ENCODE assay signal across 13 cellular contexts in the genomic region with DNA sequence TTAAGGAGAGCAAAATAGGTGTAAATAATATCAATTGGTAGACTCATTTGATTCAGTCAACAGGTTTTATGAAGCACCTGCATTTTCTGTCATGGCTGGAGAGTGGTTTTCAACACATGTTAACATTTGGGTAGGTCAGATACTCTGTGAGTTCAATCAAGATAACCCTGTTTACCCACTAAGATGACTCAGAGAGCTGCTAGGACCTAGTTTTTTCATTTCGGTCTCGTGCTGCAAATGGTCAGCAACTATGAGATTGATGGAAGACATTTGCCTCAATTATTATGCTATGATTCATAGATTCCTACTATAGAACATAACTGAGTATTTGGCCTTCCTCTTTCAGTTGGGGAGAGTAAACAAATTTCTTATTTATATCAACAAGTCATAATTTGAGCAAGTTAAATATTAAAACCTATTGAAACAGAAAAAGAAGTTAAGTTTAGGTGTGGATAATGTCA.
DNase-seq lines count a peak whose midpoint lies in the region; ATAC-seq and TF ChIP-seq lines count a peak whose summit lies in the region.
"Had no signal": no experiment of that assay in that cellular context is flagged by ENCODE, and none has a peak within 500 bp of the region (broad histone marks: within the 10 kb centered on the region; RNA-seq: fewer than 3 reads in every experiment).

No MANE protein-coding gene starts in this region.

- H3K4me1 ChIP-seq in PC-9 (replicated peaks; ENCODE audit: insufficient read depth): peaks cover 62% of the 10 kb centered on the region

- no peak overlapping the region for H2AFZ ChIP-seq in PC-9
- H2AFZ ChIP-seq: GM23338 had no signal

- no peaks in the 10 kb centered on the region for H3K9me2 ChIP-seq in PC-9 (ENCODE audit: insufficient read depth)

- H3K4me1 Mint-ChIP-seq in osteocyte (ENCODE audit: unreplicated experiment): peaks cover 55% of the 10 kb centered on the region
- H3K4me1 Mint-ChIP-seq: memory B cell had no signal

- CTCF ChIA-PET in PC-9 (lab: Charles Lee): no interaction called here

- H3K79me2 ChIP-seq in PC-9 (ENCODE audit: low read depth): no peaks in the 10 kb centered on the region

- no peak for TF ChIP-seq CTCF in PC-9 (conservative IDR thresholded peaks at IDR 0.05)
- no peak for TF ChIP-seq CTCF in osteocyte (IDR thresholded peaks at IDR 0.05)

- POLR2A ChIA-PET in PC-9 (lab: Charles Lee; ENCODE audit: unreplicated experiment): no interaction called here

- ATAC-seq in sciatic nerve: no peak
- ATAC-seq: activated T-cell treated with anti-CD3 and anti-CD28 coated beads, Interleukin-2, amount 50 U/mL, for 72 hours; GM23338 had no signal

- H3K4me2 ChIP-seq in PC-9: peak overlapping the region; percentile 57
- H3K4me2 ChIP-seq: GM23338 had no signal

- H3K36me3 ChIP-seq in PC-9 (ENCODE audit: low read depth): no peaks in the 10 kb centered on the region
- H3K36me3 ChIP-seq: thyroid gland had no signal

- BruUV-seq in PC-9 (replicated peaks; lab: Mats Ljungman, UMichigan): no TSS peak

- intact Hi-C loops in PC-9 (cut with micrococcal nuclease; ENCODE audit: unreplicated experiment) (loop anchor here (2.0 to 5.0 kb wide), 4 partner anchors 57 to 297 kb away; no protein-coding TSS in a partner anchor), sciatic nerve (cut with DNase I) (no loop called here)

- no peaks in the 10 kb centered on the region for H3K9me3 Mint-ChIP-seq in osteocyte (ENCODE audit: unreplicated experiment)
- H3K9me3 Mint-ChIP-seq: activated T-cell treated with anti-CD3 and anti-CD28 coated beads, Interleukin-2, amount 50 U/mL, for 72 hours; GM23338; memory B cell had no signal

- no peaks in the 10 kb centered on the region for H3K27me3 Mint-ChIP-seq in osteocyte (ENCODE audit: unreplicated experiment)
- H3K27me3 Mint-ChIP-seq: memory B cell had no signal

- no peaks in the 10 kb centered on the region for H3K36me3 Mint-ChIP-seq in osteocyte (ENCODE audit: unreplicated experiment)
- H3K36me3 Mint-ChIP-seq: memory B cell had no signal

- H3F3A ChIP-seq in PC-9 (ENCODE audit: insufficient read depth, low read depth): peaks cover 41% of the 10 kb centered on the region

- H3K27ac Mint-ChIP-seq in osteocyte (ENCODE audit: unreplicated experiment): peak overlapping the region; percentile 6
- H3K27ac Mint-ChIP-seq: activated T-cell treated with anti-CD3 and anti-CD28 coated beads, Interleukin-2, amount 50 U/mL, for 72 hours; GM23338; memory B cell had no signal

- DNase-seq in EH (ENCODE audit: low read depth) (peak; percentile 74), PC-9 (peak; percentile 39 to 100), erythroblast (lab: John Stamatoyannopoulos, UW) (peak; percentile 65 to 75), osteocyte (ENCODE audit: extremely low spot score, unreplicated experiment) (no peak), sciatic nerve (ENCODE audit: low spot score) (no peak), SIG-M5 treated with dmso at 0.1 percent for 504 hours (lab: John Stamatoyannopoulos, UW; ENCODE audit: unreplicated experiment) (no peak), NCI-H2081 treated with DMSO at 0.1 percent for 48 hours (lab: John Stamatoyannopoulos, UW) (no peak)
- no peak for DNase-seq in stimulated activated CD4-positive, alpha-beta T cell treated with anti-CD3 and anti-CD28 coated beads, Interleukin-15, amount 100 ng/mL, for 24 hours
- DNase-seq: activated T-cell treated with anti-CD3 and anti-CD28 coated beads, Interleukin-2, amount 50 U/mL, for 72 hours; stimulated activated CD4-positive, alpha-beta T cell treated with anti-CD3 and anti-CD28 coated beads, Interleukin-1b, Interleukin-23, amount 100 ng/mL, for 48 hours; thyroid gland had no signal

- peaks cover 3% of the 10 kb centered on the region; the same call in 1 of the 2 replicates for H3K9me3 ChIP-seq in PC-9 (ENCODE audit: insufficient read depth, low read depth)
- H3K9me3 ChIP-seq: thyroid gland had no signal

- no peak for TF ChIP-seq POLR2A in erythroblast (IDR thresholded peaks at IDR 0.05; ENCODE audit: low read length)

- H3K4me3 Mint-ChIP-seq in osteocyte (ENCODE audit: unreplicated experiment): no peak overlapping the region
- H3K4me3 Mint-ChIP-seq: activated T-cell treated with anti-CD3 and anti-CD28 coated beads, Interleukin-2, amount 50 U/mL, for 72 hours; GM23338; memory B cell had no signal

- peak overlapping the region; percentile 80 for H3K27ac ChIP-seq in PC-9

- H3K4me3 ChIP-seq in PC-9: no peak overlapping the region
- H3K4me3 ChIP-seq: GM23338, thyroid gland had no signal

- no peaks in the 10 kb centered on the region for H4K20me1 ChIP-seq in PC-9 (ENCODE audit: insufficient read depth)

- H3K27me3 ChIP-seq in PC-9 (ENCODE audit: insufficient read depth, low read depth): no peaks in the 10 kb centered on the region
- H3K27me3 ChIP-seq: thyroid gland had no signal

Comparison
In these comparisons a context has a peak if more than half of its experiments do, and no peak if none do; other contexts are left out.
1. DNase-seq: peak in EH (single experiment), PC-9 (2 of 2) and erythroblast (2 of 2); none in osteocyte (single experiment), sciatic nerve (single experiment), SIG-M5 treated with dmso at 0.1 percent for 504 hours (single experiment), NCI-H2081 treated with DMSO at 0.1 percent for 48 hours (single experiment) and stimulated activated CD4-positive, alpha-beta T cell treated with anti-CD3 and anti-CD28 coated beads, Interleukin-15, amount 100 ng/mL, for 24 hours (single experiment).